13 cellular contexts compared by ENCODE assay signal in genomic region chr16:57643902-57644301, GRCh38. TPM values are rescaled to one million over a fixed set of nuclear protein-coding genes. Genes with fewer than 3 reads are reported as not detected.
"Had no signal": no experiment of that assay in that cellular context is flagged by ENCODE, and none has a peak within 500 bp of the region (broad histone marks: within the 10 kb centered on the region; RNA-seq: fewer than 3 reads in every experiment).

No MANE protein-coding gene starts in this region.

- H3K27ac ChIP-seq: ovary, testis had no signal

- H3K27ac Mint-ChIP-seq: activated CD4-positive, alpha-beta memory T cell treated with anti-CD3 and anti-CD28 coated beads, Interleukin-2, amount 10 ng/mL, durations not matched to agents 7 days and 5 days; activated naive CD4-positive, alpha-beta T cell treated with anti-CD3 and anti-CD28 coated beads for 36 hours; activated T-helper 1 cell treated with anti-CD3 and anti-CD28 coated beads, Interleukin-12 subunit alpha, Interleukin-12 subunit beta, Interleukin-2, Interleukin-4 antibody, amounts not matched to agents 30 ng/mL and 10 ng/mL and 1 ng/mL, durations not matched to agents 14 hours and 24 hours and 36 hours; nephron progenitor cell had no signal

- H3K9me3 ChIP-seq: ovary, testis had no signal

- H3K9me3 Mint-ChIP-seq: activated CD4-positive, alpha-beta memory T cell treated with anti-CD3 and anti-CD28 coated beads, Interleukin-2, amount 10 ng/mL, durations not matched to agents 7 days and 5 days; activated naive CD4-positive, alpha-beta T cell treated with anti-CD3 and anti-CD28 coated beads for 36 hours; activated T-helper 1 cell treated with anti-CD3 and anti-CD28 coated beads, Interleukin-12 subunit alpha, Interleukin-12 subunit beta, Interleukin-2, Interleukin-4 antibody, amounts not matched to agents 30 ng/mL and 10 ng/mL and 1 ng/mL, durations not matched to agents 14 hours and 24 hours and 36 hours; nephron progenitor cell had no signal

- DNase-seq: activated CD4-positive, alpha-beta memory T cell treated with anti-CD3 and anti-CD28 coated beads, Interleukin-2, amount 10 ng/mL, durations not matched to agents 7 days and 5 days; activated CD4-positive, alpha-beta T cell treated with anti-CD3 and anti-CD28 coated beads for 1 hour; activated CD8-positive, alpha-beta memory T cell treated with anti-CD3 and anti-CD28 coated beads, Interleukin-2, amount 50 U/mL, for 4 hours; activated naive CD4-positive, alpha-beta T cell treated with anti-CD3 and anti-CD28 coated beads for 36 hours; nephron progenitor cell; ovary; stimulated activated CD4-positive, alpha-beta T cell treated with anti-CD3 and anti-CD28 coated beads, Interleukin-4, amount 100 ng/mL, for 1 hour; stimulated activated CD8-positive, alpha-beta memory T cell treated with anti-CD3 and anti-CD28 coated beads, Interleukin-4, amount 100 ng/mL, for 48 hours; stimulated activated naive CD8-positive, alpha-beta T cell treated with anti-CD3 and anti-CD28 coated beads, Interleukin-15, Interleukin-2, amounts not matched to agents 100 U/mL and 50 U/mL, for 24 hours; T-helper 9 cell; testis had no signal

- H3K27me3 ChIP-seq: ovary, testis had no signal

- ATAC-seq: stimulated activated naive CD8-positive, alpha-beta T cell treated with anti-CD3 and anti-CD28 coated beads, Interleukin-15, Interleukin-2, amounts not matched to agents 100 U/mL and 50 U/mL, for 24 hours had no signal

- H3K4me3 Mint-ChIP-seq: activated CD4-positive, alpha-beta memory T cell treated with anti-CD3 and anti-CD28 coated beads, Interleukin-2, amount 10 ng/mL, durations not matched to agents 7 days and 5 days; activated naive CD4-positive, alpha-beta T cell treated with anti-CD3 and anti-CD28 coated beads for 36 hours; activated T-helper 1 cell treated with anti-CD3 and anti-CD28 coated beads, Interleukin-12 subunit alpha, Interleukin-12 subunit beta, Interleukin-2, Interleukin-4 antibody, amounts not matched to agents 30 ng/mL and 10 ng/mL and 1 ng/mL, durations not matched to agents 14 hours and 24 hours and 36 hours; nephron progenitor cell had no signal

- H3K36me3 ChIP-seq: ovary had no signal

- H3K4me3 ChIP-seq: ovary, testis had no signal

RNA-seq across cellular contexts. Expression of gene ADGRG3, which starts 24.2 kb away (rescaled TPM):
- total RNA-seq: activated CD4-positive, alpha-beta memory T cell treated with anti-CD3 and anti-CD28 coated beads, Interleukin-2, amount 10 ng/mL, durations not matched to agents 7 days and 5 days; activated T-helper 1 cell treated with anti-CD3 and anti-CD28 coated beads, Interleukin-12 subunit alpha, Interleukin-12 subunit beta, Interleukin-2, Interleukin-4 antibody, amounts not matched to agents 30 ng/mL and 10 ng/mL and 1 ng/mL, durations not matched to agents 14 hours and 24 hours and 36 hours had no signal

RNA-seq across cellular contexts. Expression of gene DRC7, which starts 50.7 kb away (rescaled TPM):
- total RNA-seq: activated CD4-positive, alpha-beta memory T cell treated with anti-CD3 and anti-CD28 coated beads, Interleukin-2, amount 10 ng/mL, durations not matched to agents 7 days and 5 days; activated T-helper 1 cell treated with anti-CD3 and anti-CD28 coated beads, Interleukin-12 subunit alpha, Interleukin-12 subunit beta, Interleukin-2, Interleukin-4 antibody, amounts not matched to agents 30 ng/mL and 10 ng/mL and 1 ng/mL, durations not matched to agents 14 hours and 24 hours and 36 hours; esophagus mucosa had no signal
